8 cellular contexts compared by ENCODE assay signal in the genomic region with DNA sequence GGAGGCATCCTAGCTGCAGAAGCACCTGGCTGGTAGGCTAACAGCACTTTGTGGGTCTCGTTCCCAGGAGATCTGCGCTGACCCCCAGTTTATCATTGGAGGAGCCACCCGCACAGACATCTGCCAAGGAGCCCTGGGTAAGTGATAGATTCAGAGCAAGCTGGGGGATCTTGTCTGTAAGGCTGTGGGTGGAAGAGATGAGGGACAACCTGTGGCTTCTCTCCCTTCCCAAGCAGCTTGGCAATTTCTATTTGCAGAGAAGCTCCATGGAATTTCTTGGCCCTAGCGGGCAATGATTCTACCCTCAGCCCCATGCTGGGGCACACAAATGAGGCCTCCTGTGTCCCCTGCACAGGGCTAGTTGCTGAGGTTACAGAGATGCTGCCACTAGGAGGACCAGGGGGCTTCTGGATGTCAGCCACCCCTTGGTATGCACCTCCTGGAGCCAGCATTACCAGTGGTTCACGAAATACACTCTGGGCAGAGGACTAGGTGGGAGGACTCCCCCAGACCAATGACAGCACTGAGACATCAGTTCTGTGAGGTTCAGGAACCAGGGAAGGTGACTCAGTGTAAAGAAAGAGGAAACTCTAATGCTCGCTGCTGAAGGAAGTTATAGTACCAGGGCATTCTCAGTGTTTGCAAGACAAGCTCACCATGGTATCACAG.
A peak's percentile ranks its signal among the peaks of the same experiment; 100 is the strongest.
DNase-seq lines count a peak whose midpoint lies in the region; ATAC-seq lines count a peak whose summit lies in the region.
"Had no signal": no experiment of that assay in that cellular context is flagged by ENCODE, and none has a peak within 500 bp of the region (broad histone marks: within the 10 kb centered on the region; RNA-seq: fewer than 3 reads in every experiment).

No MANE protein-coding gene starts in this region.

- no peaks in the 10 kb centered on the region for H3K36me3 ChIP-seq in HUES48 (ENCODE audit: control insufficient read depth, insufficient read depth, low read length)
- peaks cover 31% of the 10 kb centered on the region for H3K36me3 ChIP-seq in effector memory CD4-positive, alpha-beta T cell (ENCODE audit: control insufficient read depth, insufficient read depth, low read length)

- ATAC-seq in GM19455 (IDR thresholded peaks at IDR 0.05; ENCODE audit: unreplicated experiment) (no peak), HG03457 (IDR thresholded peaks at IDR 0.05; ENCODE audit: unreplicated experiment) (no peak)

- peaks cover 78% of the 10 kb centered on the region for H3K27me3 ChIP-seq in HUES48 (ENCODE audit: control insufficient read depth, insufficient read depth, low read length)
- no peaks in the 10 kb centered on the region for H3K27me3 ChIP-seq in effector memory CD4-positive, alpha-beta T cell (replicated peaks; ENCODE audit: control insufficient read depth, insufficient read depth, low read length, poor library complexity, severe bottlenecking)

- peak overlapping the region; percentile 67 for H3K27ac ChIP-seq in HUES48 (ENCODE audit: low read depth, low read length)
- H3K27ac ChIP-seq in effector memory CD4-positive, alpha-beta T cell (ENCODE audit: insufficient read depth, low read length, poor library complexity, severe bottlenecking), result peak overlapping the region; percentile 94

- no peaks in the 10 kb centered on the region for H3K9me3 ChIP-seq in HUES48 (ENCODE audit: control insufficient read depth, insufficient read depth, low read length)
- H3K9me3 ChIP-seq in effector memory CD4-positive, alpha-beta T cell (ENCODE audit: control insufficient read depth, low read length), result no peaks in the 10 kb centered on the region

- no peak overlapping the region for H3K4me3 ChIP-seq in HUES48 (ENCODE audit: low read depth, low read length)
- H3K4me3 ChIP-seq in effector memory CD4-positive, alpha-beta T cell (ENCODE audit: insufficient read depth, low read depth, low read length, poor library complexity, severe bottlenecking), result no peak overlapping the region

- no peak overlapping the region for H3K9ac ChIP-seq in HUES48 (ENCODE audit: low read depth, low read length)

- DNase-seq in SIG-M5 treated with dmso at 0.1 percent for 504 hours (lab: John Stamatoyannopoulos, UW; ENCODE audit: unreplicated experiment), result peak; percentile 96
- DNase-seq in effector memory CD4-positive, alpha-beta T cell, result no peak
- DNase-seq in stimulated activated CD8-positive, alpha-beta memory T cell treated with anti-CD3 and anti-CD28 coated beads, Interleukin-4, amount 100 ng/mL, for 48 hours, result peak; percentile 37
- DNase-seq in T-helper 9 cell, result no peak
- DNase-seq: SHP77 had no signal

- peaks cover 31% of the 10 kb centered on the region for H3K4me1 ChIP-seq in HUES48 (ENCODE audit: control insufficient read depth, insufficient read depth, low read length)
- peaks cover 71% of the 10 kb centered on the region for H3K4me1 ChIP-seq in effector memory CD4-positive, alpha-beta T cell (ENCODE audit: control insufficient read depth, insufficient read depth, low read length, poor library complexity, severe bottlenecking)

Comparison
In these comparisons a context has a peak if more than half of its experiments do, and no peak if none do; other contexts are left out.
1. DNase-seq: peak in SIG-M5 treated with dmso at 0.1 percent for 504 hours (single experiment) and stimulated activated CD8-positive, alpha-beta memory T cell treated with anti-CD3 and anti-CD28 coated beads, Interleukin-4, amount 100 ng/mL, for 48 hours (single experiment); none in effector memory CD4-positive, alpha-beta T cell (0 of 3) and T-helper 9 cell (single experiment).